ENCODE assay signal across 8 cellular contexts in genomic region chr14:106556665-106557289, GRCh38.
DNase-seq lines count a peak whose midpoint lies in the region; ATAC-seq and TF ChIP-seq lines count a peak whose summit lies in the region.

No MANE protein-coding gene starts in this region.

- no peak overlapping the region for H3K27ac ChIP-seq in caudate nucleus (ENCODE audit: low read depth, low read length)

- H3K4me3 ChIP-seq in epithelial cell of esophagus (ENCODE audit: low read length), result no peak overlapping the region

- TF ChIP-seq CTCF in GM10266 (IDR thresholded peaks at IDR 0.05; ENCODE audit: control insufficient read depth, insufficient read depth, low read depth, missing control alignments) (peak; percentile 84), epithelial cell of esophagus (IDR thresholded peaks at IDR 0.05; ENCODE audit: insufficient read depth, low read depth, low read length, missing control alignments) (peak; percentile 9)

- no peak for ATAC-seq in GM18907 (IDR thresholded peaks at IDR 0.05; ENCODE audit: unreplicated experiment)
- ATAC-seq in GM18867 (IDR thresholded peaks at IDR 0.05; ENCODE audit: unreplicated experiment), result no peak

- DNase-seq in GM10266 (ENCODE audit: extremely low spot score), result peak; percentile 40
- DNase-seq in NCI-H1694 (lab: John Stamatoyannopoulos, UW), result peak; percentile 48
- peak; percentile 79 for DNase-seq in activated CD4-positive, alpha-beta T cell treated with anti-CD3 and anti-CD28 coated beads, Interleukin-2, amount 50 U/mL, for 1 hour
- no peak for DNase-seq in epithelial cell of esophagus (ENCODE audit: low read depth)
- peak; percentile 59 to 75 (median 73) for DNase-seq in stimulated activated CD4-positive, alpha-beta T cell treated with anti-CD3 and anti-CD28 coated beads, TNF-alpha, amount 100 ng/mL, for 48 hours (ENCODE audit: low read depth in 3 of 3)
- no peak for DNase-seq in caudate nucleus (lab: John Stamatoyannopoulos, UW)

Comparison
In these comparisons a context has a peak if more than half of its experiments do, and no peak if none do; other contexts are left out.
1. DNase-seq: peak in GM10266 (single experiment), NCI-H1694 (single experiment), activated CD4-positive, alpha-beta T cell treated with anti-CD3 and anti-CD28 coated beads, Interleukin-2, amount 50 U/mL, for 1 hour (single experiment) and stimulated activated CD4-positive, alpha-beta T cell treated with anti-CD3 and anti-CD28 coated beads, TNF-alpha, amount 100 ng/mL, for 48 hours (3 of 3); none in epithelial cell of esophagus (single experiment) and caudate nucleus (0 of 61).